1 cellular context compared by ENCODE assay signal in genomic region chr7:79911420-79911819, GRCh38.
TF ChIP-seq lines count a peak whose summit lies in the region.

No MANE protein-coding gene starts in this region.

TF ChIP-seq in IMR-90, 13 proteins besides CTCF, POLR2A, EP300 and RAD21 (continued from another document):
- TF ChIP-seq USF2 (IDR thresholded peaks at IDR 0.05; ENCODE audit: low read depth, low read length) = no peak
- no peak for TF ChIP-seq RCOR1 (IDR thresholded peaks at IDR 0.05; ENCODE audit: insufficient replicate concordance, low read length)
